Comparison of ENCODE assay signal across 10 cellular contexts in the genomic region with DNA sequence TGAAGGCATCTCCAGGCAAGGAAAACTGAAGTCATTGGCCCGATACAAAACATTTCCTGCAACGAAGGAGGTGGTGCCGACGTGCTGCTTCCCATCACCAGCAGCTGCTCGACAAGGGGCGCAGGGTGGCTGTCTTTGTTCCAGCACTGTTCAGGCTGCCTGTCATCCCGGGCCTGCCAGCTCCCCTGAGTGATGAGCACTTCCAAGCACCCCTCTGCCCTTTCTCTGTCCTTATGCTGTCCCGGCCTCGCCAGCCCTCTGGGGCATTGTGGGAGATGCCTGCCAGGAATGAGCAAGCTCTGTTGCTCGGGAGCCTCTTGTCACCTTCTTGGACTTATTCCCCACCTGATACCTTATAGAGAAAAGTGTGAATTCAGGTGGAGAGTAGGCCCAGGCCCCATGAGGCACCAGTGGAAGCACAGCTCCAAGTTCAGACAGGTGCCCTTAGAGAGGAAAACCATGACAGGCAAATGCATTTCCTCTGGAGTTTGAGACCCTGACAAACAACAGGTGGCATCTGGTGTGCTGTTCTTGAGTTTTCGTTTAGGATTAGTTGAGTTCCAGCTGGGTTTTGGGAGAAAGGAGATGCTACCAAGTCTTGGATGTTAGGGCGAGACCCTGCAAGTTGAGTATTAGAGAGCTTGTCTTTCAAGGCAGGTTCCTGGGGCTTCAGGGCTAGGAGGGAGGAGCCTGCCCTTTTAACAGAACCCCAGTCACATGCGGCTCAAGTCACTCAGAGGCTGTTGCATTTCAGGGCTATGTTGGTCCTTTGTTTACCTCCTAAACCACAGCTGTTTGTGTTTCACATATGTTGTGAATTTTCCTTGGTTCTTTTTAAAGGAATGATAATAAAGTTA. TPM values are rescaled to one million over a fixed set of nuclear protein-coding genes. Genes with fewer than 3 reads are reported as not detected.
A peak's percentile ranks its signal among the peaks of the same experiment; 100 is the strongest.
DNase-seq lines count a peak whose midpoint lies in the region; ATAC-seq, FAIRE-seq and TF ChIP-seq lines count a peak whose summit lies in the region.
"Had no signal": no experiment of that assay in that cellular context is flagged by ENCODE, and none has a peak within 500 bp of the region (broad histone marks: within the 10 kb centered on the region; RNA-seq: fewer than 3 reads in every experiment).

No MANE protein-coding gene starts in this region.

- H2AFZ ChIP-seq in OCI-LY3 (ENCODE audit: low read depth, low read length): no peak overlapping the region

- H3K9ac ChIP-seq in OCI-LY3 (ENCODE audit: low read length): no peak overlapping the region

- DNase-seq in bronchial epithelial cell (ENCODE audit: low read depth) (no peak), HK-2 (ENCODE audit: unreplicated experiment) (no peak), GM13976 (ENCODE audit: low spot score) (no peak), ACHN (no peak)
- DNase-seq in naive thymus-derived CD8-positive, alpha-beta T cell: no peak
- DNase-seq: NCI-H1930 had no signal

- H3K4me1 Mint-ChIP-seq in naive thymus-derived CD8-positive, alpha-beta T cell: peaks cover 8 to 31% (median 16%) of the 10 kb centered on the region in 4 donors

- peaks cover 0 to 60% (median 7%) of the 10 kb centered on the region in 3 donors for H3K36me3 Mint-ChIP-seq in naive thymus-derived CD8-positive, alpha-beta T cell

- peak overlapping the region; percentile 42; the same call in 1 of the 2 replicates for H3K4me3 ChIP-seq in DOHH2 (ENCODE audit: low read length)
- no peak overlapping the region for H3K4me3 ChIP-seq in OCI-LY3 (ENCODE audit: low read length)
- no peak overlapping the region for H3K4me3 ChIP-seq in bronchial epithelial cell (ENCODE audit: low read depth, low read length)
- H3K4me3 ChIP-seq: coronary artery had no signal

- no peaks in the 10 kb centered on the region for H3K9me3 ChIP-seq in DOHH2 (ENCODE audit: control insufficient read depth, insufficient read depth, low read length)
- no peaks in the 10 kb centered on the region for H3K9me3 ChIP-seq in OCI-LY3 (ENCODE audit: insufficient read depth, low read length)

- H3K79me2 ChIP-seq in DOHH2 (ENCODE audit: control insufficient read depth, low read length) (0 out of 2 replicates have a peak, but pooled peaks cover 2% of the 10 kb centered on the region), OCI-LY3 (ENCODE audit: low read length) (no peaks in the 10 kb centered on the region)

- no peak for ATAC-seq in naive thymus-derived CD8-positive, alpha-beta T cell
- no peak for ATAC-seq in GM21390 (IDR thresholded peaks at IDR 0.05; ENCODE audit: unreplicated experiment)

- no peak for TF ChIP-seq CTCF in DOHH2 (IDR thresholded peaks at IDR 0.05; ENCODE audit: low read depth, low read length, poor library complexity, severe bottlenecking)
- TF ChIP-seq CTCF in OCI-LY3 (IDR thresholded peaks at IDR 0.05; ENCODE audit: low read depth, low read length): no peak
- no peak for TF ChIP-seq CTCF in bronchial epithelial cell (IDR thresholded peaks at IDR 0.05; ENCODE audit: insufficient read depth, low read length, severe bottlenecking)
- TF ChIP-seq CTCF in GM13976 (IDR thresholded peaks at IDR 0.05; ENCODE audit: borderline replicate concordance, control extremely low read depth, extremely low read depth, insufficient read depth, missing control alignments): no peak

- peak overlapping the region in 8 of 10 donors; percentile 40 to 87 (median 56) for H3K27ac Mint-ChIP-seq in naive thymus-derived CD8-positive, alpha-beta T cell

- FAIRE-seq in bronchial epithelial cell (lab: Jason Lieb, UNC): peak; percentile 40

- in situ Hi-C loops in GM13976 (cut with MboI; ENCODE audit: low sequenced_read_pairs, unreplicated experiment) (no loop called here), ACHN (cut with HindIII; ENCODE audit: low pct_ligation_motif_present, low pct_unique_long_range_greater_than_20kb, low sequenced_read_pairs) (no loop called here)

- POLR2A ChIA-PET in naive thymus-derived CD8-positive, alpha-beta T cell (lab: Charles Lee): interaction anchor here (0.8 to 8.6 kb wide), 13 partner anchors 9 to 96 kb away, joined by 3 to 102 read pairs (median 5); partner anchors contain the start of gene ZC3H4

- H3K9me3 Mint-ChIP-seq in naive thymus-derived CD8-positive, alpha-beta T cell: no peaks in the 10 kb centered on the region

- H3K27me3 ChIP-seq in DOHH2 (ENCODE audit: control insufficient read depth, low read length): no peaks in the 10 kb centered on the region
- no peaks in the 10 kb centered on the region for H3K27me3 ChIP-seq in OCI-LY3 (ENCODE audit: low read depth, low read length)
- no peaks in the 10 kb centered on the region for H3K27me3 ChIP-seq in bronchial epithelial cell (ENCODE audit: control insufficient read depth, insufficient read depth, low read length)

- H3K36me3 ChIP-seq in DOHH2 (ENCODE audit: control insufficient read depth, low read length): peaks cover 76% of the 10 kb centered on the region
- H3K36me3 ChIP-seq in OCI-LY3 (replicated peaks; ENCODE audit: low read depth, low read length): peaks cover 48% of the 10 kb centered on the region
- peaks cover 12% of the 10 kb centered on the region for H3K36me3 ChIP-seq in bronchial epithelial cell (ENCODE audit: control insufficient read depth, insufficient read depth, low read length)

- H3K4me2 ChIP-seq in DOHH2 (ENCODE audit: low read length): peak overlapping the region; percentile 71
- no peak overlapping the region for H3K4me2 ChIP-seq in OCI-LY3 (ENCODE audit: low read length)

- H3K4me1 ChIP-seq in DOHH2 (ENCODE audit: control insufficient read depth, low read length) (peaks cover 63% of the 10 kb centered on the region), OCI-LY3 (ENCODE audit: low read length) (peaks cover 12% of the 10 kb centered on the region)

- H3K27ac ChIP-seq in DOHH2 (ENCODE audit: low read depth, low read length): peak overlapping the region; percentile 69
- H3K27ac ChIP-seq in OCI-LY3 (ENCODE audit: low read length): peak overlapping the region; percentile 47

- H4K20me1 ChIP-seq in DOHH2 (ENCODE audit: control insufficient read depth, insufficient read depth, low read depth, low read length): no peaks in the 10 kb centered on the region
- no peaks in the 10 kb centered on the region for H4K20me1 ChIP-seq in OCI-LY3 (ENCODE audit: insufficient read depth, low read length)

- no peaks in the 10 kb centered on the region for H3K9me2 ChIP-seq in DOHH2 (replicated peaks; ENCODE audit: control insufficient read depth, low read length)

- no peak overlapping the region for H3K4me3 Mint-ChIP-seq in naive thymus-derived CD8-positive, alpha-beta T cell

- H3K27me3 Mint-ChIP-seq in naive thymus-derived CD8-positive, alpha-beta T cell: no peaks in the 10 kb centered on the region

- peaks cover 42% of the 10 kb centered on the region for H3F3A ChIP-seq in DOHH2 (ENCODE audit: control insufficient read depth, insufficient read depth)

RNA-seq across cellular contexts. Expression of gene BBC3, which starts 21.4 kb away (rescaled TPM):
- 6.3 and 12.6 TPM in 2 replicates for total RNA-seq in bronchial epithelial cell
- 10 to 100 TPM; 37.0 to 37.4 TPM for total RNA-seq in naive thymus-derived CD8-positive, alpha-beta T cell
- 10 to 100 TPM in 1 of 3 donors, 1 to 10 TPM in 2; 7.2 to 13.0 (median 7.3) TPM for polyA plus RNA-seq in naive thymus-derived CD8-positive, alpha-beta T cell

RNA-seq across cellular contexts. Expression of gene CCDC9, which starts 46.8 kb away (rescaled TPM):
- 3.7 and 8.3 TPM in 2 replicates for total RNA-seq in bronchial epithelial cell
- total RNA-seq in naive thymus-derived CD8-positive, alpha-beta T cell: 10 to 100 TPM; 53.0 to 53.1 TPM
- polyA plus RNA-seq in naive thymus-derived CD8-positive, alpha-beta T cell: 10 to 100 TPM in 1 of 3 donors, 1 to 10 TPM in 2; 5.0 to 10.8 (median 7.1) TPM
